ENCODE assay signal across 19 cellular contexts in genomic region chrY:2860511-2860910, GRCh38. TPM values are rescaled to one million over a fixed set of nuclear protein-coding genes. Genes with fewer than 3 reads are reported as not detected.
DNase-seq lines count a peak whose midpoint lies in the region; ATAC-seq and TF ChIP-seq lines count a peak whose summit lies in the region.
"Had no signal": no experiment of that assay in that cellular context is flagged by ENCODE, and none has a peak within 500 bp of the region (broad histone marks: within the 10 kb centered on the region; RNA-seq: fewer than 3 reads in every experiment).

No MANE protein-coding gene starts in this region.

- H3K27ac ChIP-seq in ACC112 (ENCODE audit: low read depth, low read length), result peak overlapping the region; percentile 74
- no peak overlapping the region for H3K27ac ChIP-seq in tibial nerve
- H3K27ac ChIP-seq: BLaER1, brain microvascular endothelial cell, ovary, Peyer's patch had no signal

- H3K4me3 Mint-ChIP-seq in activated CD4-positive, alpha-beta memory T cell treated with anti-CD3 and anti-CD28 coated beads, Interleukin-2, amount 10 ng/mL, durations not matched to agents 7 days and 5 days, result no peak overlapping the region

- H3K36me3 ChIP-seq in ACC112 (ENCODE audit: insufficient read depth, low read length) (peaks cover 23% of the 10 kb centered on the region), tibial nerve (peaks cover 0 to 48% (median 0%) of the 10 kb centered on the region in 3 donors)
- H3K36me3 ChIP-seq: BLaER1, brain microvascular endothelial cell, ovary had no signal

- CTCF ChIA-PET in activated CD4-positive, alpha-beta memory T cell treated with anti-CD3 and anti-CD28 coated beads, Interleukin-2, amount 10 ng/mL, durations not matched to agents 7 days and 5 days (lab: Charles Lee), result no interaction called here

- H3K9me3 ChIP-seq in tibial nerve, result no peaks in the 10 kb centered on the region
- H3K9me3 ChIP-seq: BLaER1, ovary, Peyer's patch had no signal

- H3K4me3 ChIP-seq in ACC112 (ENCODE audit: low read depth, low read length), result peak overlapping the region; percentile 11; the same call in 1 of the 2 replicates
- H3K4me3 ChIP-seq in fibroblast of villous mesenchyme (ENCODE audit: low read depth, low read length), result no peak overlapping the region
- no peak overlapping the region for H3K4me3 ChIP-seq in tibial nerve
- H3K4me3 ChIP-seq: BLaER1, ovary, Peyer's patch had no signal

- no peak for TF ChIP-seq CTCF in fibroblast of villous mesenchyme (IDR thresholded peaks at IDR 0.05; ENCODE audit: insufficient read depth, low read depth, low read length)
- no peak for TF ChIP-seq CTCF in tibial nerve (IDR thresholded peaks at IDR 0.05)

- 88% methylated on average over 2 of the region's 2 CpGs; no CpG with 5 or more reads in 1 of the 2 donors for WGBS in tibial nerve, 2 donors

- H3K4me1 Mint-ChIP-seq in activated CD4-positive, alpha-beta memory T cell treated with anti-CD3 and anti-CD28 coated beads, Interleukin-2, amount 10 ng/mL, durations not matched to agents 7 days and 5 days, result peaks cover 63% of the 10 kb centered on the region

- H3K9me3 Mint-ChIP-seq in activated CD4-positive, alpha-beta memory T cell treated with anti-CD3 and anti-CD28 coated beads, Interleukin-2, amount 10 ng/mL, durations not matched to agents 7 days and 5 days, result no peaks in the 10 kb centered on the region

- peaks cover 81% of the 10 kb centered on the region for H3K79me2 ChIP-seq in ACC112 (ENCODE audit: control insufficient read depth, insufficient read depth, low read length, unreplicated experiment)

- H3K4me1 ChIP-seq in ACC112 (ENCODE audit: control insufficient read depth, insufficient read depth, low read length, unreplicated experiment) (peaks cover 41% of the 10 kb centered on the region), tibial nerve (no peaks in the 10 kb centered on the region)
- H3K4me1 ChIP-seq: BLaER1, Peyer's patch had no signal

- TF ChIP-seq POLR2A in tibial nerve (IDR thresholded peaks at IDR 0.05), result no peak

- H2AFZ ChIP-seq in ACC112 (ENCODE audit: low read length, unreplicated experiment), result no peak overlapping the region

- POLR2A ChIA-PET in activated CD4-positive, alpha-beta memory T cell treated with anti-CD3 and anti-CD28 coated beads, Interleukin-2, amount 10 ng/mL, durations not matched to agents 7 days and 5 days (lab: Charles Lee), result interaction anchor here (1.4 kb wide), 1 partner anchor 19 kb away, joined by 5 read pairs; the partner anchor contains the start of gene RPS4Y1

- peaks cover 91% of the 10 kb centered on the region for H3K36me3 Mint-ChIP-seq in activated CD4-positive, alpha-beta memory T cell treated with anti-CD3 and anti-CD28 coated beads, Interleukin-2, amount 10 ng/mL, durations not matched to agents 7 days and 5 days (ENCODE audit: low read depth)

- no peak for ATAC-seq in GM21381 (IDR thresholded peaks at IDR 0.05; ENCODE audit: unreplicated experiment)

- peak overlapping the region; percentile 12 for H3K27ac Mint-ChIP-seq in activated CD4-positive, alpha-beta memory T cell treated with anti-CD3 and anti-CD28 coated beads, Interleukin-2, amount 10 ng/mL, durations not matched to agents 7 days and 5 days

- H3K27me3 Mint-ChIP-seq in activated CD4-positive, alpha-beta memory T cell treated with anti-CD3 and anti-CD28 coated beads, Interleukin-2, amount 10 ng/mL, durations not matched to agents 7 days and 5 days, result no peaks in the 10 kb centered on the region

- peak; percentile 83 for DNase-seq in ELR (ENCODE audit: low read depth)
- no peak for DNase-seq in activated CD4-positive, alpha-beta memory T cell treated with anti-CD3 and anti-CD28 coated beads, Interleukin-2, amount 10 ng/mL, durations not matched to agents 7 days and 5 days
- peak; percentile 66 for DNase-seq in fibroblast of villous mesenchyme (ENCODE audit: low read depth)
- DNase-seq in SW 1271 (lab: John Stamatoyannopoulos, UW), result no peak
- no peak for DNase-seq in tibial nerve (ENCODE audit: low spot score in 2 of 2)
- DNase-seq in MV-4-11 (lab: John Stamatoyannopoulos, UW), result no peak
- DNase-seq: activated CD4-positive, alpha-beta T cell treated with anti-CD3 and anti-CD28 coated beads, Interleukin-2, amount 50 U/mL, for 1 hour; brain microvascular endothelial cell; effector CD8-positive, alpha-beta T cell; KG1; NCI-H187 treated with DMSO at 0.1 percent for 48 hours; NCI-H748 treated with DMSO at 0.1 percent for 48 hours; ovary; Peyer's patch had no signal

- TF ChIP-seq EP300 in tibial nerve (IDR thresholded peaks at IDR 0.05), result no peak

- H3K27me3 ChIP-seq in ACC112 (ENCODE audit: insufficient read depth, low read length) (no peaks in the 10 kb centered on the region), tibial nerve (no peaks in the 10 kb centered on the region)
- H3K27me3 ChIP-seq: BLaER1, brain microvascular endothelial cell, ovary, Peyer's patch had no signal

RNA-seq across cellular contexts. Expression of gene RPS4Y1, which starts 19.1 kb away (rescaled TPM):
- 100 to 1,000 TPM; 248 to 251 TPM for total RNA-seq in activated CD4-positive, alpha-beta memory T cell treated with anti-CD3 and anti-CD28 coated beads, Interleukin-2, amount 10 ng/mL, durations not matched to agents 7 days and 5 days
- total RNA-seq in fibroblast of villous mesenchyme, result 24.6 TPM in 1 of 2 replicates, not detected in the other
- 100 to 1,000 TPM in 2 of 4 donors, under 1 TPM in 1, not detected in 1; 0.90 to 247 (median 214) TPM for total RNA-seq in tibial nerve
- total RNA-seq: glomerular endothelial cell, mononuclear cell had no signal

Comparison
In these comparisons a context has a peak if more than half of its experiments do, and no peak if none do; other contexts are left out.
1. DNase-seq: peak in ELR (single experiment) and fibroblast of villous mesenchyme (single experiment); none in activated CD4-positive, alpha-beta memory T cell treated with anti-CD3 and anti-CD28 coated beads, Interleukin-2, amount 10 ng/mL, durations not matched to agents 7 days and 5 days (single experiment), SW 1271 (0 of 2), tibial nerve (0 of 2) and MV-4-11 (single experiment).